ENCODE assay signal across 28 cellular contexts in genomic region chr22:26689553-26690301, GRCh38. TPM values are rescaled to one million over a fixed set of nuclear protein-coding genes. Genes with fewer than 3 reads are reported as not detected.
A peak's percentile ranks its signal among the peaks of the same experiment; 100 is the strongest.
DNase-seq lines count a peak whose midpoint lies in the region; ATAC-seq, FAIRE-seq and TF ChIP-seq lines count a peak whose summit lies in the region.
"Had no signal": no experiment of that assay in that cellular context is flagged by ENCODE, and none has a peak within 500 bp of the region (broad histone marks: within the 10 kb centered on the region; RNA-seq: fewer than 3 reads in every experiment).

No MANE protein-coding gene starts in this region.

- H3K9me3 ChIP-seq in astrocyte (ENCODE audit: insufficient read depth, low read depth, low read length) (no peaks in the 10 kb centered on the region), iPS-20b (ENCODE audit: insufficient read depth, low read depth, low read length) (no peaks in the 10 kb centered on the region; the same call in 1 of the 2 replicates)
- H3K9me3 ChIP-seq: HAP-1, sigmoid colon, tibial artery had no signal

- H3K4me1 ChIP-seq in astrocyte (ENCODE audit: insufficient read depth, low read length) = no peaks in the 10 kb centered on the region
- H3K4me1 ChIP-seq in iPS-20b (ENCODE audit: insufficient read depth, low read length) = peaks cover 15% of the 10 kb centered on the region; the same call in 1 of the 2 replicates
- H3K4me1 ChIP-seq: HAP-1, sigmoid colon, tibial artery had no signal

- peaks cover 22% of the 10 kb centered on the region for H3K36me3 Mint-ChIP-seq in astrocyte (ENCODE audit: low read depth, unreplicated experiment)

- FAIRE-seq in astrocyte (lab: Jason Lieb, UNC) = no peak

- TF ChIP-seq CTCF in astrocyte (IDR thresholded peaks at IDR 0.05; ENCODE audit: insufficient read depth, low read depth, low read length) = no peak

- no peak overlapping the region for H2AFZ ChIP-seq in astrocyte (ENCODE audit: low read depth, low read length)

- ATAC-seq in left ventricle myocardium superior = peak; percentile 49
- ATAC-seq: activated CD8-positive, alpha-beta memory T cell treated with anti-CD3 and anti-CD28 coated beads, Interleukin-2, amount 10 ng/mL, durations not matched to agents 7 days and 5 days; natural killer cell treated with Interleukin-12 subunit alpha and Interleukin-12 subunit beta and Interleukin-15 and Interleukin-18, amount 100 ng/mL, for 72 hours; SK-N-SH treated with all-trans-retinoic acid at 6 μM for 48 hours had no signal

- H3K4me3 ChIP-seq in astrocyte (ENCODE audit: insufficient read depth, low read depth, low read length) (no peak overlapping the region), iPS-20b (ENCODE audit: low read length) (peak overlapping the region; percentile 6; the same call in 1 of the 2 replicates)
- H3K4me3 ChIP-seq: HAP-1, sigmoid colon, tibial artery had no signal

- H3K27me3 Mint-ChIP-seq in astrocyte (ENCODE audit: low read depth, unreplicated experiment) = no peaks in the 10 kb centered on the region
- H3K27me3 Mint-ChIP-seq: activated CD8-positive, alpha-beta memory T cell treated with anti-CD3 and anti-CD28 coated beads, Interleukin-2, amount 10 ng/mL, durations not matched to agents 7 days and 5 days; natural killer cell treated with Interleukin-12 subunit alpha and Interleukin-12 subunit beta and Interleukin-15 and Interleukin-18, amount 100 ng/mL, for 72 hours; stimulated activated naive CD8-positive, alpha-beta T cell treated with anti-CD3 and anti-CD28 coated beads, Interleukin-15, Interleukin-2, amounts not matched to agents 100 ng/mL and 50 ng/mL, for 24 hours had no signal

- H3K4me3 Mint-ChIP-seq in astrocyte (ENCODE audit: unreplicated experiment) = no peak overlapping the region
- H3K4me3 Mint-ChIP-seq: activated CD8-positive, alpha-beta memory T cell treated with anti-CD3 and anti-CD28 coated beads, Interleukin-2, amount 10 ng/mL, durations not matched to agents 7 days and 5 days; brain; natural killer cell treated with Interleukin-12 subunit alpha and Interleukin-12 subunit beta and Interleukin-15 and Interleukin-18, amount 100 ng/mL, for 72 hours; stimulated activated naive CD8-positive, alpha-beta T cell treated with anti-CD3 and anti-CD28 coated beads, Interleukin-15, Interleukin-2, amounts not matched to agents 100 ng/mL and 50 ng/mL, for 24 hours; T-helper 2 cell treated with Interferon-gamma antibody and Interleukin-4, amounts not matched to agents 5 μg/mL and 100 μg/mL, for 36 hours had no signal

- H3K9ac ChIP-seq in astrocyte (ENCODE audit: low read length) = no peak overlapping the region
- no peak overlapping the region for H3K9ac ChIP-seq in iPS-20b (ENCODE audit: low read depth, low read length)

- H3K4me2 ChIP-seq in astrocyte (ENCODE audit: low read length) = no peak overlapping the region

- peaks cover 6% of the 10 kb centered on the region for H3K9me3 Mint-ChIP-seq in astrocyte (ENCODE audit: unreplicated experiment)
- H3K9me3 Mint-ChIP-seq: natural killer cell treated with Interleukin-12 subunit alpha and Interleukin-12 subunit beta and Interleukin-15 and Interleukin-18, amount 100 ng/mL, for 72 hours; T-helper 2 cell treated with Interferon-gamma antibody and Interleukin-4, amounts not matched to agents 5 μg/mL and 100 μg/mL, for 36 hours had no signal

- H3K27ac ChIP-seq in astrocyte (ENCODE audit: low read depth, low read length) (no peak overlapping the region), iPS-20b (ENCODE audit: low read length) (no peak overlapping the region), temporal lobe (ENCODE audit: low read depth, low read length) (peak overlapping the region; percentile 61)
- H3K27ac ChIP-seq: sigmoid colon, tibial artery had no signal

- H4K20me1 ChIP-seq in astrocyte (ENCODE audit: insufficient read depth, low read length) = no peaks in the 10 kb centered on the region

- no peaks in the 10 kb centered on the region for H3K36me3 ChIP-seq in astrocyte (ENCODE audit: insufficient read depth, low read length)
- H3K36me3 ChIP-seq in iPS-20b (ENCODE audit: insufficient read depth, low read depth, low read length) = no peaks in the 10 kb centered on the region
- H3K36me3 ChIP-seq: HAP-1 had no signal

- H3K27me3 ChIP-seq in astrocyte (ENCODE audit: insufficient read depth, low read length) = no peaks in the 10 kb centered on the region
- H3K27me3 ChIP-seq in iPS-20b (ENCODE audit: insufficient read depth, low read length) = peaks cover 23% of the 10 kb centered on the region
- H3K27me3 ChIP-seq: sigmoid colon, tibial artery had no signal

- H3K27ac Mint-ChIP-seq in astrocyte (ENCODE audit: unreplicated experiment) = peak overlapping the region; percentile 8
- H3K27ac Mint-ChIP-seq: activated CD8-positive, alpha-beta memory T cell treated with anti-CD3 and anti-CD28 coated beads, Interleukin-2, amount 10 ng/mL, durations not matched to agents 7 days and 5 days; T-helper 2 cell treated with Interferon-gamma antibody and Interleukin-4, amounts not matched to agents 5 μg/mL and 100 μg/mL, for 36 hours had no signal

- intact Hi-C loops in left ventricle myocardium superior (cut with micrococcal nuclease) (no loop called here), cardiac septum (cut with DNase I) (no loop called here)

- peaks cover 3% of the 10 kb centered on the region for H3K79me2 ChIP-seq in astrocyte (ENCODE audit: insufficient read depth, low read length)

- DNase-seq in left ventricle myocardium superior (no peak), cardiac septum (ENCODE audit: low spot score) (no peak), astrocyte (ENCODE audit: low read depth) (no peak), NCI-H748 (lab: John Stamatoyannopoulos, UW; ENCODE audit: unreplicated experiment) (no peak), activated gamma-delta T cell treated with Interleukin-2 at 50 U/mL for 16 hours (no peak), NCI-H2107 treated with DMSO at 0.1 percent for 48 hours (lab: John Stamatoyannopoulos, UW; ENCODE audit: unreplicated experiment) (no peak)
- DNase-seq: ACHN; activated CD4-positive, alpha-beta T cell treated with anti-CD3 and anti-CD28 coated beads, Interleukin-2, amount 50 U/mL, for 1 hour; activated CD8-positive, alpha-beta memory T cell treated with anti-CD3 and anti-CD28 coated beads, Interleukin-2, amount 10 ng/mL, durations not matched to agents 7 days and 5 days; EL; glutamatergic neuron; Kasumi-1; mesendoderm; MV-4-11; NCI-H1694; NCI-H526 treated with DMSO at 0.1 percent for 48 hours; RPMI8226; sigmoid colon; stimulated activated CD4-positive, alpha-beta T cell treated with anti-CD3 and anti-CD28 coated beads, Interleukin-15, amount 100 ng/mL, for 24 hours; tibial artery had no signal

- no peaks in the 10 kb centered on the region for H3K4me1 Mint-ChIP-seq in astrocyte (ENCODE audit: low read depth, unreplicated experiment)

RNA-seq across cellular contexts. Expression of gene MIAT, which starts 32.3 kb away (rescaled TPM):
- total RNA-seq in left ventricle myocardium superior (1.9 TPM), cardiac septum (1.3 TPM), astrocyte (22.8 and 32.1 TPM in 2 replicates), temporal lobe (87.3 TPM)
